In genomic region chr2:74531666-74532065, GRCh38 we compare ENCODE assay signal across 12 cellular contexts. TPM values are rescaled to one million over a fixed set of nuclear protein-coding genes. Genes with fewer than 3 reads are reported as not detected.
A peak's percentile ranks its signal among the peaks of the same experiment; 100 is the strongest.
DNase-seq lines count a peak whose midpoint lies in the region; ATAC-seq and TF ChIP-seq lines count a peak whose summit lies in the region.
"Had no signal": no experiment of that assay in that cellular context is flagged by ENCODE, and none has a peak within 500 bp of the region (broad histone marks: within the 10 kb centered on the region; RNA-seq: fewer than 3 reads in every experiment).

No MANE protein-coding gene starts in this region.

- no peak overlapping the region for H3K27ac ChIP-seq in OCI-LY1 (ENCODE audit: low read depth, low read length, poor library complexity, severe bottlenecking)
- peak overlapping the region in 5 of 8 donors; percentile 27 to 97 (median 94) for H3K27ac ChIP-seq in spleen

- ATAC-seq in central memory CD8-positive, alpha-beta T cell (replicated peaks; ENCODE audit: extremely low read depth, poor library complexity, severe bottlenecking) = no peak
- ATAC-seq in GM19463 (IDR thresholded peaks at IDR 0.05; ENCODE audit: unreplicated experiment) = no peak
- no peak for ATAC-seq in GM21447 (IDR thresholded peaks at IDR 0.05; ENCODE audit: unreplicated experiment)

- peaks cover 45% of the 10 kb centered on the region for H3K36me3 ChIP-seq in OCI-LY1 (ENCODE audit: insufficient read depth, low read length)
- H3K36me3 ChIP-seq in spleen = peaks cover 0 to 51% (median 29%) of the 10 kb centered on the region in 6 donors

- H3K9me3 Mint-ChIP-seq in activated naive CD4-positive, alpha-beta T cell treated with anti-CD3 and anti-CD28 coated beads for 36 hours = no peaks in the 10 kb centered on the region
- no peaks in the 10 kb centered on the region for H3K9me3 Mint-ChIP-seq in central memory CD8-positive, alpha-beta T cell

- DNase-seq in activated naive CD4-positive, alpha-beta T cell treated with anti-CD3 and anti-CD28 coated beads for 36 hours = no peak
- no peak for DNase-seq in activated naive CD4-positive, alpha-beta T cell treated with Interleukin-2 at 50 U/mL for 16 hours
- no peak for DNase-seq in central memory CD8-positive, alpha-beta T cell (ENCODE audit: low spot score in 2 of 2)
- DNase-seq in spleen = peak; percentile 63
- DNase-seq in retina = no peak
- DNase-seq: NK-92 treated with Interleukin-12 subunit alpha and Interleukin-12 subunit beta, amount 100 ng/mL, for 24 hours had no signal

- no peak overlapping the region for H2AFZ ChIP-seq in OCI-LY1 (ENCODE audit: low read length)

- peaks cover 36% of the 10 kb centered on the region for H3K4me1 Mint-ChIP-seq in activated naive CD4-positive, alpha-beta T cell treated with anti-CD3 and anti-CD28 coated beads for 36 hours (ENCODE audit: low read depth)
- peaks cover 40% of the 10 kb centered on the region for H3K4me1 Mint-ChIP-seq in central memory CD8-positive, alpha-beta T cell

- no peaks in the 10 kb centered on the region for H3K27me3 ChIP-seq in OCI-LY1 (ENCODE audit: insufficient read depth, low read length)
- H3K27me3 ChIP-seq in spleen (replicated peaks in 1 of 7) = no peaks in the 10 kb centered on the region
- H3K27me3 ChIP-seq: ascending aorta, neutrophil had no signal

- H3K4me3 ChIP-seq in OCI-LY1 (ENCODE audit: low read depth, low read length, poor library complexity, severe bottlenecking) = no peak overlapping the region
- peak overlapping the region in 1 of 8 donors; percentile 86 for H3K4me3 ChIP-seq in spleen

- peaks cover 10% of the 10 kb centered on the region for H3K79me2 ChIP-seq in OCI-LY1 (ENCODE audit: insufficient read depth, low read length)

- H3K27me3 Mint-ChIP-seq in activated naive CD4-positive, alpha-beta T cell treated with anti-CD3 and anti-CD28 coated beads for 36 hours (ENCODE audit: low read depth) = no peaks in the 10 kb centered on the region
- H3K27me3 Mint-ChIP-seq in central memory CD8-positive, alpha-beta T cell = no peaks in the 10 kb centered on the region

- H3K4me1 ChIP-seq in OCI-LY1 (ENCODE audit: insufficient read depth, low read length, severe bottlenecking) (peaks cover 29% of the 10 kb centered on the region), spleen (peaks cover 20 to 52% (median 38%) of the 10 kb centered on the region in 6 donors)

- H3K9me3 ChIP-seq in OCI-LY1 (ENCODE audit: low read length) (no peaks in the 10 kb centered on the region), spleen (no peaks in the 10 kb centered on the region)
- H3K9me3 ChIP-seq: ascending aorta, neutrophil had no signal

- peak overlapping the region; percentile 95; the same call in 1 of the 2 replicates for H3K4me2 ChIP-seq in OCI-LY1 (ENCODE audit: low read length)

- WGBS in spleen, 5 donors = 64 to 69% (median 68%) methylated on average over 7 of the region's 7 CpGs

- CTCF ChIA-PET in activated naive CD4-positive, alpha-beta T cell treated with anti-CD3 and anti-CD28 coated beads for 36 hours (lab: Charles Lee) = interaction anchor here (0.5 to 4.4 kb wide), 21 partner anchors 10 to 197 kb away, joined by 3 to 50 read pairs (median 3); partner anchors contain the start of genes CCDC142, MRPL53, TTC31 and WBP1

- peaks cover 39% of the 10 kb centered on the region for H3K36me3 Mint-ChIP-seq in activated naive CD4-positive, alpha-beta T cell treated with anti-CD3 and anti-CD28 coated beads for 36 hours (ENCODE audit: low read depth)
- peaks cover 25% of the 10 kb centered on the region for H3K36me3 Mint-ChIP-seq in central memory CD8-positive, alpha-beta T cell (ENCODE audit: insufficient read depth)

- TF ChIP-seq POLR2A in spleen (IDR thresholded peaks at IDR 0.05) = no peak

- no peaks in the 10 kb centered on the region for H3K9me2 ChIP-seq in OCI-LY1 (ENCODE audit: low read depth, low read length)

- TF ChIP-seq CTCF in OCI-LY1 (IDR thresholded peaks at IDR 0.05; ENCODE audit: low read length) (no peak), spleen (IDR thresholded peaks at IDR 0.05 in 8 of 11, conservative IDR thresholded peaks at IDR 0.05 in 3 of 11) (no peak)

- H3F3A ChIP-seq in OCI-LY1 (ENCODE audit: insufficient read depth, low read length) = no peaks in the 10 kb centered on the region

- no peak overlapping the region; the same call in 1 of the 2 replicates for H3K9ac ChIP-seq in OCI-LY1 (ENCODE audit: low read length)

- no peaks in the 10 kb centered on the region for H4K20me1 ChIP-seq in OCI-LY1 (ENCODE audit: insufficient read depth, low read length)

- H3K27ac Mint-ChIP-seq in activated naive CD4-positive, alpha-beta T cell treated with anti-CD3 and anti-CD28 coated beads for 36 hours = peak overlapping the region; percentile 2
- H3K27ac Mint-ChIP-seq in central memory CD8-positive, alpha-beta T cell (ENCODE audit: low read depth) = peak overlapping the region; percentile 73

- H3K4me3 Mint-ChIP-seq in activated naive CD4-positive, alpha-beta T cell treated with anti-CD3 and anti-CD28 coated beads for 36 hours = peak overlapping the region; percentile 34
- peak overlapping the region; percentile 29 for H3K4me3 Mint-ChIP-seq in central memory CD8-positive, alpha-beta T cell

- intact Hi-C loops in activated naive CD4-positive, alpha-beta T cell treated with anti-CD3 and anti-CD28 coated beads for 36 hours (cut with micrococcal nuclease) = loop anchor here (1.0 to 10.0 kb wide), 6 partner anchors 34 to 707 kb away; partner anchors contain the start of genes HK2, LBX2 and STAMBP
- intact Hi-C loops in spleen (cut with DNase I; ENCODE audit: low total_unique reads) = no loop called here

RNA-seq across cellular contexts. Expression of gene HTRA2, which starts 1.9 kb away (rescaled TPM):
- total RNA-seq in activated naive CD4-positive, alpha-beta T cell treated with anti-CD3 and anti-CD28 coated beads for 36 hours = 10 to 100 TPM; 39.0 to 39.7 TPM
- 10 to 100 TPM; 34.2 to 58.7 (median 38.7) TPM for total RNA-seq in spleen
- 10 to 100 TPM; 46.0 to 48.7 (median 48.0) TPM for polyA plus RNA-seq in spleen

RNA-seq across cellular contexts. Expression of gene AUP1, which starts 2.2 kb away (rescaled TPM):
- 10 to 100 TPM; 77.4 to 78.5 TPM for total RNA-seq in activated naive CD4-positive, alpha-beta T cell treated with anti-CD3 and anti-CD28 coated beads for 36 hours
- total RNA-seq in spleen = 100 to 1,000 TPM; 107 to 182 (median 125) TPM
- polyA plus RNA-seq in spleen = 100 to 1,000 TPM; 140 to 226 (median 223) TPM

RNA-seq across cellular contexts. Expression of gene DQX1, which starts 5.6 kb away (rescaled TPM):
- total RNA-seq in activated naive CD4-positive, alpha-beta T cell treated with anti-CD3 and anti-CD28 coated beads for 36 hours = under 1 TPM; 0.10 to 0.45 TPM
- under 1 TPM in 5 of 7 donors, not detected in 2; 0.24 to 0.52 (median 0.43) TPM for total RNA-seq in spleen
- under 1 TPM; 0.09 to 0.22 (median 0.11) TPM for polyA plus RNA-seq in spleen
- total RNA-seq: ascending aorta, glomerular endothelial cell had no signal

RNA-seq across cellular contexts. Expression of gene TLX2, which starts 17.4 kb away (rescaled TPM):
- total RNA-seq in activated naive CD4-positive, alpha-beta T cell treated with anti-CD3 and anti-CD28 coated beads for 36 hours = under 1 TPM; 0.10 TPM
- not detected for total RNA-seq in spleen
- polyA plus RNA-seq in spleen = under 1 TPM in 2 of 3 donors, not detected in 1; 0.04 to 0.05 TPM
- total RNA-seq: ascending aorta, glomerular endothelial cell had no signal

RNA-seq across cellular contexts. Expression of gene LOXL3, which starts 22.1 kb away (rescaled TPM):
- total RNA-seq in activated naive CD4-positive, alpha-beta T cell treated with anti-CD3 and anti-CD28 coated beads for 36 hours = under 1 TPM; 0.35 to 0.41 TPM
- total RNA-seq in spleen = 10 to 100 TPM; 11.6 to 27.4 (median 18.0) TPM
- 1 to 10 TPM; 1.8 to 4.6 (median 3.6) TPM for polyA plus RNA-seq in spleen
